9 cellular contexts compared by ENCODE assay signal in the genomic region with DNA sequence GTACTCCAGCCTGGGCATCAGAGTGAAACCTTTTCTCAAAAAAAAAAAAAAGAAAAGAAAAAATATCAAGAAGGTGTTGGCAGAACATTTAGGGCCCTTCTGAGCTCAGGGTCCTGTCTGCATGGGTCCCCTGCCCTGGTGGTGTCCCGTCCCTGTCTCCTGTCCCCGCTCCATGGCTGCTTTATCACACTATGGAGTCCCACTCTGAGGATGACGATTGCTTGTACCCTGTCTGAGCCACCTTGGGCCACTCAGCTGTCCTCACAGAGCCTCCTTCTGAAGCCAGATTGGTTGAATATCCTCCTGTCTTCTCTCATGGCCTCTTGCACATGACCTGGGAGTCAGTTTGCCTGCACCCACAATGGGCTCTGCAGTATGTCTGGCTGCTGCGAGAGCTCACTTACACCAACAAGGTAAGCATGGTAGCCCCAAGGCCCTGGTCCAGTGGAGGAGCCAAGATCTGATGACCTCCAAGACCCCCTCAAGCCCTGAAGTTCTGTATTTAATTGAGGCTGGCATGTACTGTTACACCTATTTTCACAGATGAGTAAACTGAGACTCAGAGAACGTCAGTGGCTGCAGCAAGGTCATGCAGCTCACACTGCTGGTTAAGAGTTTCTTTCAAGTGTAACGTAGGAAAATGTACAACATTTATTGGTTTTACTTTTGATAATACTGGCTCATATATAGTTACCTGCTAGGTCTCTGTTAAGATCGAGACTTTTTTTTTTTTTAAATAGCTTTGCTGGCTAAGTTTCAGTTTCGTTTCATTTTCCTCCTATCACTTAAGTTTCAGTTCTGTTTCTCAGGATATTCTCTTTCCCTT. TPM values are rescaled to one million over a fixed set of nuclear protein-coding genes. Genes with fewer than 3 reads are reported as not detected.
DNase-seq lines count a peak whose midpoint lies in the region; ATAC-seq, FAIRE-seq and TF ChIP-seq lines count a peak whose summit lies in the region.
"Had no signal": no experiment of that assay in that cellular context is flagged by ENCODE, and none has a peak within 500 bp of the region (broad histone marks: within the 10 kb centered on the region; RNA-seq: fewer than 3 reads in every experiment).

No MANE protein-coding gene starts in this region.

- no peaks in the 10 kb centered on the region for H3K36me3 ChIP-seq in MG63
- H3K36me3 ChIP-seq in kidney (ENCODE audit: control insufficient read depth in 1 of 2, insufficient read depth in 2 of 2, low read length in 2 of 2) = no peaks in the 10 kb centered on the region
- H3K36me3 ChIP-seq in endodermal cell (ENCODE audit: control insufficient read depth, insufficient read depth, low read length) = no peaks in the 10 kb centered on the region

- H3K4me3 Mint-ChIP-seq in endodermal cell = no peak overlapping the region

- no peaks in the 10 kb centered on the region for H3K27me3 Mint-ChIP-seq in endodermal cell (ENCODE audit: insufficient read depth)

- no peaks in the 10 kb centered on the region for H3K27me3 ChIP-seq in MG63
- no peaks in the 10 kb centered on the region for H3K27me3 ChIP-seq in endodermal cell (ENCODE audit: control insufficient read depth, insufficient read depth, low read length, poor library complexity, severe bottlenecking)

- peaks cover 4 to 7% of the 10 kb centered on the region in 2 donors for H3K4me1 ChIP-seq in kidney (ENCODE audit: control insufficient read depth in 1 of 2, insufficient read depth in 1 of 2, low read depth in 1 of 2, low read length in 2 of 2)
- no peaks in the 10 kb centered on the region for H3K4me1 ChIP-seq in endodermal cell (ENCODE audit: control insufficient read depth, insufficient read depth, low read length)

- no peaks in the 10 kb centered on the region for H3K9me3 Mint-ChIP-seq in endodermal cell

- H3K36me3 Mint-ChIP-seq in endodermal cell (ENCODE audit: low read depth) = no peaks in the 10 kb centered on the region

- intact Hi-C loops in kidney (cut with DNase I) = no loop called here

- no peaks in the 10 kb centered on the region for H3K9me3 ChIP-seq in MG63
- no peaks in the 10 kb centered on the region for H3K9me3 ChIP-seq in kidney (ENCODE audit: control insufficient read depth in 1 of 2, low read length in 2 of 2)
- H3K9me3 ChIP-seq in endodermal cell (ENCODE audit: control insufficient read depth, low read length) = no peaks in the 10 kb centered on the region

- FAIRE-seq in kidney (lab: Jason Lieb, UNC) = peak; percentile 81

- TF ChIP-seq CTCF in GM12865 (IDR thresholded peaks at IDR 0.05; ENCODE audit: insufficient read depth, low read depth, low read length, missing control alignments) (no peak), kidney (IDR thresholded peaks at IDR 0.05; ENCODE audit: borderline replicate concordance, extremely low read depth, insufficient read depth) (no peak), endodermal cell (conservative IDR thresholded peaks at IDR 0.05) (no peak)

- no peaks in the 10 kb centered on the region for H3K4me1 Mint-ChIP-seq in endodermal cell

- H3K9ac ChIP-seq in kidney (ENCODE audit: low read length in 2 of 2) (peak overlapping the region; percentile 27 to 93), endodermal cell (ENCODE audit: extremely low read depth, low read length, poor library complexity, severe bottlenecking) (no peak overlapping the region)

- 87 to 93% methylated on average over 7 to 8 of the region's 8 CpGs for WGBS in endodermal cell (ENCODE audit: insufficient coverage in 1 of 2, insufficient read length in 1 of 2), 2 experiments

- peak overlapping the region; percentile 17 for H3K4me3 ChIP-seq in GM12865 (ENCODE audit: low read depth, low read length)
- peak overlapping the region; percentile 45 for H3K4me3 ChIP-seq in MG63
- peak overlapping the region; percentile 76 to 81 for H3K4me3 ChIP-seq in kidney (ENCODE audit: low read length in 2 of 2)
- no peak overlapping the region for H3K4me3 ChIP-seq in endodermal cell (ENCODE audit: low read length)
- H3K4me3 ChIP-seq: SK-N-MC had no signal

- ATAC-seq in GM21825 (IDR thresholded peaks at IDR 0.05; ENCODE audit: unreplicated experiment) = peak; percentile 88
- ATAC-seq in stimulated activated naive CD8-positive, alpha-beta T cell treated with anti-CD3 and anti-CD28 coated beads, Interleukin-15, Interleukin-2, amounts not matched to agents 100 U/mL and 50 U/mL, for 24 hours = peak; percentile 98

- H3K27ac ChIP-seq in kidney (ENCODE audit: low read depth in 2 of 2, low read length in 2 of 2) (peak overlapping the region in 1 of 2 donors; percentile 45), endodermal cell (ENCODE audit: low read depth, low read length) (no peak overlapping the region)
- H3K27ac ChIP-seq: SK-N-MC had no signal

- DNase-seq in GM12865 (ENCODE audit: low read depth) (peak; percentile 77), MG63 (no peak), kidney (no peak), endodermal cell (no peak), NCI-H1436 treated with DMSO at 0.1 percent for 48 hours (lab: John Stamatoyannopoulos, UW) (no peak)
- peak; percentile 13 for DNase-seq in activated effector memory CD4-positive, alpha-beta T cell treated with Interleukin-2 at 50 U/mL for 16 hours
- DNase-seq in stimulated activated naive CD8-positive, alpha-beta T cell treated with anti-CD3 and anti-CD28 coated beads, Interleukin-15, Interleukin-2, amounts not matched to agents 100 U/mL and 50 U/mL, for 24 hours = peak; percentile 32

- H3K27ac Mint-ChIP-seq in endodermal cell = no peak overlapping the region

RNA-seq across cellular contexts. Expression of a gene that starts 16.9 kb away (rescaled TPM):
- total RNA-seq in MG63 (2014; rRNA removed; shearing (Covaris generic); ENCODE audit: low replicate concordance) = 3.1 and 3.3 TPM in 2 replicates
- total RNA-seq in kidney (22.1 TPM), endodermal cell (10 to 100 TPM; 14.4 to 16.9 TPM)
- 5.5 TPM for polyA plus RNA-seq in kidney (ENCODE audit: insufficient read depth, low read depth, low replicate concordance)
- polyA plus RNA-seq in endodermal cell (2013, experiment 1 of 2) = 7.8 TPM
- 7.8 TPM for polyA plus RNA-seq in endodermal cell (2013, experiment 2 of 2)

Comparison
In these comparisons a context has a peak if more than half of its experiments do, and no peak if none do; other contexts are left out.
1. DNase-seq: peak in GM12865 (single experiment), activated effector memory CD4-positive, alpha-beta T cell treated with Interleukin-2 at 50 U/mL for 16 hours (single experiment) and stimulated activated naive CD8-positive, alpha-beta T cell treated with anti-CD3 and anti-CD28 coated beads, Interleukin-15, Interleukin-2, amounts not matched to agents 100 U/mL and 50 U/mL, for 24 hours (single experiment); none in MG63 (single experiment), kidney (single experiment), endodermal cell (single experiment) and NCI-H1436 treated with DMSO at 0.1 percent for 48 hours (single experiment).